In genomic region chr4:166169111-166169510, GRCh38 we compare ENCODE assay signal across 9 cellular contexts.
DNase-seq lines count a peak whose midpoint lies in the region; ATAC-seq, FAIRE-seq and TF ChIP-seq lines count a peak whose summit lies in the region.
"Had no signal": no experiment of that assay in that cellular context is flagged by ENCODE, and none has a peak within 500 bp of the region (broad histone marks: within the 10 kb centered on the region; RNA-seq: fewer than 3 reads in every experiment).

No MANE protein-coding gene starts in this region.

- no peaks in the 10 kb centered on the region for H3K9me3 Mint-ChIP-seq in activated T-cell treated with anti-CD3 and anti-CD28 coated beads, Interleukin-2, amount 50 U/mL, for 4 hours

- H3K4me1 ChIP-seq in DOHH2 (ENCODE audit: control insufficient read depth, low read length): no peaks in the 10 kb centered on the region
- no peaks in the 10 kb centered on the region for H3K4me1 ChIP-seq in Panc1 (ENCODE audit: control insufficient read depth, insufficient read depth, low read length)
- H3K4me1 ChIP-seq in hepatocyte (ENCODE audit: insufficient read depth): no peaks in the 10 kb centered on the region

- TF ChIP-seq POLR2A in H54 (IDR thresholded peaks at IDR 0.05; ENCODE audit: low read depth, low read length): no peak

- H3K9me3 ChIP-seq in DOHH2 (ENCODE audit: control insufficient read depth, insufficient read depth, low read length) (no peaks in the 10 kb centered on the region), Panc1 (ENCODE audit: control insufficient read depth, insufficient read depth, low read depth, low read length) (no peaks in the 10 kb centered on the region), hepatocyte (ENCODE audit: low read depth) (no peaks in the 10 kb centered on the region)

- ATAC-seq in Panc1: no peak
- ATAC-seq in activated T-cell treated with anti-CD3 and anti-CD28 coated beads, Interleukin-2, amount 50 U/mL, for 4 hours: no peak
- ATAC-seq: T-helper 17 cell had no signal

- H3K4me3 ChIP-seq in DOHH2 (ENCODE audit: low read length) (no peak overlapping the region), Panc1 (ENCODE audit: low read depth in 2 of 2, low read length in 2 of 2) (no peak overlapping the region), hepatocyte (no peak overlapping the region)

- no peaks in the 10 kb centered on the region for H3K27me3 Mint-ChIP-seq in activated T-cell treated with anti-CD3 and anti-CD28 coated beads, Interleukin-2, amount 50 U/mL, for 4 hours (ENCODE audit: low read depth)

- intact Hi-C loops in Panc1 (cut with micrococcal nuclease; ENCODE audit: unreplicated experiment): loop anchor here (5.0 to 10.0 kb wide), 3 partner anchors 83 to 1123 kb away; no protein-coding TSS in a partner anchor

- POLR2A ChIA-PET in Panc1 (lab: Charles Lee): no interaction called here

- peaks cover 2% of the 10 kb centered on the region for H3K4me1 Mint-ChIP-seq in activated T-cell treated with anti-CD3 and anti-CD28 coated beads, Interleukin-2, amount 50 U/mL, for 4 hours (ENCODE audit: low read depth)
- H3K4me1 Mint-ChIP-seq: T-helper 17 cell had no signal

- H3K36me3 Mint-ChIP-seq in activated T-cell treated with anti-CD3 and anti-CD28 coated beads, Interleukin-2, amount 50 U/mL, for 4 hours (ENCODE audit: insufficient read depth): no peaks in the 10 kb centered on the region

- peak; percentile 15 for TF ChIP-seq CTCF in DOHH2 (IDR thresholded peaks at IDR 0.05; ENCODE audit: low read depth, low read length, poor library complexity, severe bottlenecking)
- TF ChIP-seq CTCF in Panc1 (IDR thresholded peaks at IDR 0.05): peak; percentile 31; the same call in 1 of the 2 replicates
- TF ChIP-seq CTCF in hepatocyte (IDR thresholded peaks at IDR 0.05; ENCODE audit: poor library complexity): no peak

- WGBS in hepatocyte (ENCODE audit: low lambda C conversion rate, missing lambda C conversion rate): 58% methylated on average over 3 of the region's 3 CpGs

- peak; percentile 53 for FAIRE-seq in H54 (lab: Jason Lieb, UNC)

- H2AFZ ChIP-seq in hepatocyte: no peak overlapping the region

- CTCF ChIA-PET in Panc1 (lab: Charles Lee): no interaction called here

- no peaks in the 10 kb centered on the region for H3F3A ChIP-seq in DOHH2 (ENCODE audit: control insufficient read depth, insufficient read depth)

- in situ Hi-C loops in Panc1 (cut with HindIII; ENCODE audit: low pct_unique_long_range_greater_than_20kb, low sequenced_read_pairs): no loop called here

- no peak overlapping the region for H3K4me2 ChIP-seq in DOHH2 (ENCODE audit: low read length)
- H3K4me2 ChIP-seq in hepatocyte: no peak overlapping the region

- no peaks in the 10 kb centered on the region for H3K9me2 ChIP-seq in DOHH2 (replicated peaks; ENCODE audit: control insufficient read depth, low read length)
- no peaks in the 10 kb centered on the region for H3K9me2 ChIP-seq in hepatocyte (replicated peaks; ENCODE audit: insufficient read depth)

- no TSS peak for BruUV-seq in Panc1 (replicated peaks; lab: Mats Ljungman, UMichigan)

- DNase-seq in H54 (ENCODE audit: insufficient read length, low spot score) (peak; percentile 9), Panc1 (ENCODE audit: low read depth, low spot score) (no peak), hepatocyte (ENCODE audit: low spot score) (peak; percentile 9), kidney tubule cell (ENCODE audit: low spot score) (no peak), UCSD-AML1 (lab: John Stamatoyannopoulos, UW; ENCODE audit: unreplicated experiment) (no peak)
- no peak for DNase-seq in stimulated activated CD4-positive, alpha-beta T cell treated with anti-CD3 and anti-CD28 coated beads, Interleukin-4, amount 100 ng/mL, for 4 hours
- DNase-seq in activated T-cell treated with anti-CD3 and anti-CD28 coated beads, Interleukin-2, amount 50 U/mL, for 4 hours: no peak
- DNase-seq: T-helper 17 cell had no signal

- H3K27me3 ChIP-seq in DOHH2 (ENCODE audit: control insufficient read depth, low read length) (no peaks in the 10 kb centered on the region), Panc1 (ENCODE audit: control insufficient read depth, insufficient read depth, low read length) (no peaks in the 10 kb centered on the region), hepatocyte (no peaks in the 10 kb centered on the region)

- no peak overlapping the region for H3K27ac ChIP-seq in DOHH2 (ENCODE audit: low read depth, low read length)
- H3K27ac ChIP-seq in Panc1 (ENCODE audit: low read length): no peak overlapping the region
- no peak overlapping the region for H3K27ac ChIP-seq in hepatocyte

- H3K36me3 ChIP-seq in DOHH2 (ENCODE audit: control insufficient read depth, low read length) (no peaks in the 10 kb centered on the region), Panc1 (ENCODE audit: control insufficient read depth, insufficient read depth, low read length) (no peaks in the 10 kb centered on the region), hepatocyte (replicated peaks; ENCODE audit: insufficient read depth, low read depth) (no peaks in the 10 kb centered on the region)

- H4K20me1 ChIP-seq in DOHH2 (ENCODE audit: control insufficient read depth, insufficient read depth, low read depth, low read length) (no peaks in the 10 kb centered on the region), hepatocyte (ENCODE audit: insufficient read depth, poor library complexity, severe bottlenecking) (no peaks in the 10 kb centered on the region)

- H3K79me2 ChIP-seq in DOHH2 (ENCODE audit: control insufficient read depth, low read length) (no peaks in the 10 kb centered on the region), hepatocyte (no peaks in the 10 kb centered on the region)

- no peak overlapping the region for H3K4me3 Mint-ChIP-seq in activated T-cell treated with anti-CD3 and anti-CD28 coated beads, Interleukin-2, amount 50 U/mL, for 4 hours
- H3K4me3 Mint-ChIP-seq: T-helper 17 cell had no signal

Comparison
In these comparisons a context has a peak if more than half of its experiments do, and no peak if none do; other contexts are left out.
1. DNase-seq: peak in H54 (single experiment) and hepatocyte (single experiment); none in Panc1 (single experiment), kidney tubule cell (single experiment), stimulated activated CD4-positive, alpha-beta T cell treated with anti-CD3 and anti-CD28 coated beads, Interleukin-4, amount 100 ng/mL, for 4 hours (0 of 2), activated T-cell treated with anti-CD3 and anti-CD28 coated beads, Interleukin-2, amount 50 U/mL, for 4 hours (single experiment) and UCSD-AML1 (single experiment).